In the genomic region with DNA sequence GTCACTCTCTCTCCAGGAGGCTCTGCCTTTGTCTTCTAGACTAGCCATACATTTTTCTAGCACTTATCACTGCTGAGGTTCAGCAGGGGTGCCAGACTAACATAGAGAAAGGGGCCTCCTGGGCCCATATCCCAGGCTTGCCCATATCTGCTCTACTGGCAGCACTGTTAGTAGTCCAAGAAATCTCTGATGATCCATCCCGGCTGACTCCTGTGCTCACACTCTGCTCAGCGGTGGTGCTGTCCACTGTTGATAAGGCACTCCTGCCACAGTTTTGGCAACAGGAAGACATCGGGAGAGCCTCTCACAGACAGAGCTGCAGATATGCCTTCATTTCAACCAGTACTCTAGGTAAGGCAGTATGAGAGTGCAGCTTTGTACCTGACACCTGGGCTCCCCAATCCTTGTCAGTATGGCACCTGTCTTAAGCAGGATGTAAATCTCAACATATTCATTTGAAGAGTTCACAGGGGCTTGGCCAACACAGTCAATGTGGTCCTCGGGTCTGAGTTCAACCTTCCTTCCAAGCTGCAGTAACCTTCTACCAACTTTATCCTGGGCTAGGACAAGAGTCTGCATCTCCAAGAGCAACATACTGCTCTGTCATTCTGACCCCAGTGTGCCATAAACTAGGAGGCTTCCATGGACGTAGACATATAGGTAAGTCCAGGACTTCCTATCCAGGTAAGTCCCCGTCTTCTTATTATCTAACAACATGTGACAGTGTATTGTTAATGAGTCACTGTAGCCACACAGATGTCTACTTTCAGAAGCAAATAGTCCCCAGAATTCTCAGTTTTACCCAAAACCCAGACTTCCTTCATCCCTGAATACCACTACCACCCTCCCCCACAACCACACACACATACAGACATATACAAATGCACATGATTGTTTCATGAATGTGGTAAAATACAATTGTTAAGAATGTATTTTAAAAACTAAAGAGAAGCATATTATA, we compare ENCODE assay signal across 8 cellular contexts. TPM values are rescaled to one million over a fixed set of nuclear protein-coding genes. Genes with fewer than 3 reads are reported as not detected.
A peak's percentile ranks its signal among the peaks of the same experiment; 100 is the strongest.
DNase-seq lines count a peak whose midpoint lies in the region; ATAC-seq and TF ChIP-seq lines count a peak whose summit lies in the region.

No MANE protein-coding gene starts in this region.

- DNase-seq in activated CD8-positive, alpha-beta memory T cell treated with anti-CD3 and anti-CD28 coated beads for 24 hours = peak; percentile 68
- DNase-seq in activated CD8-positive, alpha-beta memory T cell treated with anti-CD3 and anti-CD28 coated beads, Interleukin-2, amount 50 U/mL, for 48 hours = no peak
- no peak for DNase-seq in ascending aorta (ENCODE audit: low spot score in 2 of 2)
- DNase-seq in gastrocnemius medialis = no peak
- DNase-seq in Peyer's patch = no peak
- DNase-seq in NCI-H1436 treated with DMSO at 0.1 percent for 48 hours (lab: John Stamatoyannopoulos, UW) = no peak

- TF ChIP-seq CTCF in ascending aorta (IDR thresholded peaks at IDR 0.05) (no peak), gastrocnemius medialis (IDR thresholded peaks at IDR 0.05 in 4 of 5, conservative IDR thresholded peaks at IDR 0.05 in 1 of 5) (no peak), Peyer's patch (IDR thresholded peaks at IDR 0.05) (no peak)

- no peaks in the 10 kb centered on the region for H3K9me3 ChIP-seq in ascending aorta
- H3K9me3 ChIP-seq in gastrocnemius medialis = no peaks in the 10 kb centered on the region
- H3K9me3 ChIP-seq in Peyer's patch = no peaks in the 10 kb centered on the region

- peaks cover 29 to 80% of the 10 kb centered on the region in 2 donors for H3K4me1 ChIP-seq in ascending aorta
- peaks cover 52 to 83% of the 10 kb centered on the region in 2 donors for H3K4me1 ChIP-seq in gastrocnemius medialis
- peaks cover 0 to 23% (median 2%) of the 10 kb centered on the region in 4 donors for H3K4me1 ChIP-seq in Peyer's patch

- H3K4me3 ChIP-seq in ascending aorta (peak overlapping the region; percentile 24 to 51), gastrocnemius medialis (no peak overlapping the region), Peyer's patch (no peak overlapping the region)

- H3K27me3 ChIP-seq in ascending aorta (no peaks in the 10 kb centered on the region), gastrocnemius medialis (no peaks in the 10 kb centered on the region), Peyer's patch (no peaks in the 10 kb centered on the region)

- TF ChIP-seq POLR2A in gastrocnemius medialis (IDR thresholded peaks at IDR 0.05) = no peak
- no peak for TF ChIP-seq POLR2A in Peyer's patch (IDR thresholded peaks at IDR 0.05)

- H3K36me3 ChIP-seq in ascending aorta = peaks cover 0 to 5% of the 10 kb centered on the region in 2 donors
- H3K36me3 ChIP-seq in gastrocnemius medialis = no peaks in the 10 kb centered on the region
- H3K36me3 ChIP-seq in Peyer's patch = no peaks in the 10 kb centered on the region

- intact Hi-C loops in ascending aorta (cut with DNase I) (loop anchor here (2.0 kb wide), 1 partner anchor 13 kb away; no protein-coding TSS in a partner anchor), gastrocnemius medialis (cut with DNase I; ENCODE audit: low total_unique reads) (no loop called here)

- peak overlapping the region; percentile 89 to 96 for H3K27ac ChIP-seq in ascending aorta
- peak overlapping the region; percentile 5 to 80 (median 54) for H3K27ac ChIP-seq in gastrocnemius medialis
- H3K27ac ChIP-seq in Peyer's patch = no peak overlapping the region

- ATAC-seq in HG03139 (IDR thresholded peaks at IDR 0.05; ENCODE audit: unreplicated experiment) (peak; percentile 76), gastrocnemius medialis (peak in 1 of 2 donors; percentile 28), HG02840 (IDR thresholded peaks at IDR 0.05; ENCODE audit: low FRiP score, unreplicated experiment) (no peak)

- in situ Hi-C loops in gastrocnemius medialis (cut with MboI; ENCODE audit: low sequenced_read_pairs in 4 of 4) = no loop called here

RNA-seq across cellular contexts. Expression of a gene that starts 16.2 kb away (rescaled TPM):
- total RNA-seq in ascending aorta (17.0 TPM), gastrocnemius medialis (10 to 100 TPM in 1 of 4 donors, 1 to 10 TPM in 3; 6.8 to 12.0 (median 7.6) TPM), Peyer's patch (10 to 100 TPM; 22.5 to 63.5 (median 37.1) TPM)

Comparison
In these comparisons a context has a peak if more than half of its experiments do, and no peak if none do; other contexts are left out.
1. H3K27ac ChIP-seq: peak in ascending aorta (2 of 2) and gastrocnemius medialis (4 of 4); none in Peyer's patch (0 of 4).
2. H3K4me3 ChIP-seq: peak in ascending aorta (2 of 2); none in gastrocnemius medialis (0 of 4) and Peyer's patch (0 of 4).